In the genomic region with DNA sequence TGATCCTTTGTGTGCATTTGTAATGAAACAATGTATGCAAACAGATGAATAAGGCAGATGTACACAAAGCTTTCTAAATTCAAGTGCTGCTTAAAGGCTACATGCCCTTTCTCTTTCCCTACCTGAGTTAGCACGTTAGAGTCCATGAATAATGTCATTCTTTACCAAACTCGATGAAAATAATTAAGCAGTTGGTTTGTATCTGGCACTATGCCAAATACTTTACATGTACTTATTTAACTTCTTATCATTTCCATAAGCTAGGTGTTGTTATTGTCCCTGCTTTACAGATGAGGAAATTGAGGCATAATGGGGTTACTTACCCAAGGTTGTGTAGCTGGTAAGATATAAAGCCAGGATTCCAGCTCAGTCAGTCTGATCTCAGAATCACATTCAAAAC, we compare ENCODE assay signal across 22 cellular contexts. TPM values are rescaled to one million over a fixed set of nuclear protein-coding genes. Genes with fewer than 3 reads are reported as not detected.
DNase-seq lines count a peak whose midpoint lies in the region; ATAC-seq, FAIRE-seq and TF ChIP-seq lines count a peak whose summit lies in the region.
"Had no signal": no experiment of that assay in that cellular context is flagged by ENCODE, and none has a peak within 500 bp of the region (broad histone marks: within the 10 kb centered on the region; RNA-seq: fewer than 3 reads in every experiment).

No MANE protein-coding gene starts in this region.

- H3K36me3 Mint-ChIP-seq in activated CD4-positive, alpha-beta T cell treated with anti-CD3 and anti-CD28 coated beads, Interleukin-2, amount 10 ng/mL, durations not matched to agents 7 days and 5 days (ENCODE audit: low read depth) = peaks cover 62% of the 10 kb centered on the region
- peaks cover 35 to 55% of the 10 kb centered on the region in 2 donors for H3K36me3 Mint-ChIP-seq in activated naive CD4-positive, alpha-beta T cell treated with anti-CD3 and anti-CD28 coated beads, Interleukin-2, amount 50 U/mL, for 72 hours
- peaks cover 5 to 57% (median 27%) of the 10 kb centered on the region in 5 donors for H3K36me3 Mint-ChIP-seq in naive thymus-derived CD4-positive, alpha-beta T cell
- H3K36me3 Mint-ChIP-seq in MCF 10A (ENCODE audit: insufficient read depth, unreplicated experiment) = no peaks in the 10 kb centered on the region

- TF ChIP-seq CTCF in MCF 10A (IDR thresholded peaks at IDR 0.05; ENCODE audit: unreplicated experiment) = no peak

- peaks cover 28 to 43% of the 10 kb centered on the region in 2 donors for H3K4me1 ChIP-seq in naive thymus-derived CD4-positive, alpha-beta T cell (ENCODE audit: control insufficient read depth in 2 of 2, insufficient read depth in 2 of 2, low read length in 2 of 2)
- H3K4me1 ChIP-seq: ascending aorta, neural progenitor cell had no signal

- peaks cover 10% of the 10 kb centered on the region for H3K9me3 Mint-ChIP-seq in activated CD4-positive, alpha-beta T cell treated with anti-CD3 and anti-CD28 coated beads, Interleukin-2, amount 10 ng/mL, durations not matched to agents 7 days and 5 days
- peaks cover 0 to 7% of the 10 kb centered on the region in 2 donors for H3K9me3 Mint-ChIP-seq in activated naive CD4-positive, alpha-beta T cell treated with anti-CD3 and anti-CD28 coated beads, Interleukin-2, amount 50 U/mL, for 72 hours
- H3K9me3 Mint-ChIP-seq in naive thymus-derived CD4-positive, alpha-beta T cell = peaks cover 0 to 17% (median 2%) of the 10 kb centered on the region in 11 donors
- H3K9me3 Mint-ChIP-seq in MCF 10A (ENCODE audit: unreplicated experiment) = no peaks in the 10 kb centered on the region
- H3K9me3 Mint-ChIP-seq: neural progenitor cell had no signal

- no peaks in the 10 kb centered on the region for H3K27me3 Mint-ChIP-seq in activated CD4-positive, alpha-beta T cell treated with anti-CD3 and anti-CD28 coated beads, Interleukin-2, amount 10 ng/mL, durations not matched to agents 7 days and 5 days
- H3K27me3 Mint-ChIP-seq in naive thymus-derived CD4-positive, alpha-beta T cell = no peaks in the 10 kb centered on the region
- no peaks in the 10 kb centered on the region for H3K27me3 Mint-ChIP-seq in MCF 10A (ENCODE audit: insufficient read depth, unreplicated experiment)

- H3K9me3 ChIP-seq in naive thymus-derived CD4-positive, alpha-beta T cell (ENCODE audit: control insufficient read depth in 2 of 3, low read length in 3 of 3) = no peaks in the 10 kb centered on the region
- H3K9me3 ChIP-seq: ascending aorta; BLaER1 treated with 17β-estradiol and CSF1 and Interleukin-3, amounts not matched to agents 10 nM and 100 nM; HAP-1; suprapubic skin had no signal

- peaks cover 0 to 8% (median 0%) of the 10 kb centered on the region in 3 experiments for H3K36me3 ChIP-seq in naive thymus-derived CD4-positive, alpha-beta T cell (ENCODE audit: control insufficient read depth in 2 of 3, insufficient read depth in 3 of 3, low read length in 3 of 3)
- H3K36me3 ChIP-seq: ascending aorta, HAP-1, neural progenitor cell, suprapubic skin had no signal

- DNase-seq in activated CD4-positive, alpha-beta T cell treated with anti-CD3 and anti-CD28 coated beads, Interleukin-2, amount 10 ng/mL, durations not matched to agents 7 days and 5 days = no peak
- no peak for DNase-seq in activated CD4-positive, alpha-beta T cell treated with anti-CD3 and anti-CD28 coated beads, Interleukin-2, amount 50 U/mL, for 4 hours
- no peak for DNase-seq in GM19239 (ENCODE audit: insufficient read length, low spot score)
- no peak for DNase-seq in activated naive CD4-positive, alpha-beta T cell treated with anti-CD3 and anti-CD28 coated beads, Interleukin-2, amount 50 U/mL, for 72 hours (ENCODE audit: low spot score in 2 of 2)
- peak in 1 of 9 donors; percentile 11 for DNase-seq in naive thymus-derived CD4-positive, alpha-beta T cell
- DNase-seq in substantia nigra (lab: John Stamatoyannopoulos, UW) = no peak
- no peak for DNase-seq in MCF 10A (ENCODE audit: unreplicated experiment)
- DNase-seq: activated CD4-positive, alpha-beta T cell treated with anti-CD3 and anti-CD28 coated beads for 48 hours; DMS79; effector CD8-positive, alpha-beta T cell; left colon; NCI-H1694; NCI-H446; NK-92 treated with Interleukin-12 subunit alpha and Interleukin-12 subunit beta, amount 100 ng/mL, for 24 hours had no signal

- H3K4me1 Mint-ChIP-seq in activated CD4-positive, alpha-beta T cell treated with anti-CD3 and anti-CD28 coated beads, Interleukin-2, amount 10 ng/mL, durations not matched to agents 7 days and 5 days = peaks cover 58% of the 10 kb centered on the region
- peaks cover 21 to 75% (median 59%) of the 10 kb centered on the region in 7 donors for H3K4me1 Mint-ChIP-seq in naive thymus-derived CD4-positive, alpha-beta T cell
- no peaks in the 10 kb centered on the region for H3K4me1 Mint-ChIP-seq in MCF 10A (ENCODE audit: insufficient read depth, unreplicated experiment)
- H3K4me1 Mint-ChIP-seq: neural progenitor cell had no signal

- CTCF ChIA-PET in activated CD4-positive, alpha-beta T cell treated with anti-CD3 and anti-CD28 coated beads, Interleukin-2, amount 10 ng/mL, durations not matched to agents 7 days and 5 days (lab: Charles Lee) = interaction anchor here (0.9 to 3.2 kb wide), 9 partner anchors 8 to 275 kb away, joined by 3 to 12 read pairs (median 5); no protein-coding TSS in a partner anchor
- CTCF ChIA-PET in naive thymus-derived CD4-positive, alpha-beta T cell (lab: Charles Lee) = interaction anchor here (1.2 to 2.5 kb wide), 7 partner anchors 9 to 33 kb away, joined by 3 to 17 read pairs (median 5); no protein-coding TSS in a partner anchor
- CTCF ChIA-PET in MCF 10A (lab: Yijun Ruan, JAX) = interaction anchor here (0.6 to 2.0 kb wide), 5 partner anchors 7 to 1709 kb away, joined by 3 to 5 read pairs (median 4); no protein-coding TSS in a partner anchor

- no TSS peak for BruUV-seq in MCF 10A (replicated peaks; lab: Mats Ljungman, UMichigan)

- intact Hi-C loops in naive thymus-derived CD4-positive, alpha-beta T cell (cut with micrococcal nuclease) = loop anchor here (2.0 to 10.0 kb wide), 8 partner anchors 598 to 1964 kb away; partner anchors contain the start of genes RAP2B (in 2 of the 2), SELENOT (in 2 of the 2), EIF2A (in 1 of the 2) and MBNL1 (in 1 of the 2)
- intact Hi-C loops in MCF 10A (cut with micrococcal nuclease) = no loop called here

- H3K4me3 ChIP-seq in naive thymus-derived CD4-positive, alpha-beta T cell (ENCODE audit: low read length) = peak overlapping the region; percentile 79
- H3K4me3 ChIP-seq: ascending aorta; BLaER1 treated with 17β-estradiol and CSF1 and Interleukin-3, amounts not matched to agents 10 nM and 100 nM; HAP-1; neural progenitor cell; suprapubic skin had no signal

- H3K27ac ChIP-seq in naive thymus-derived CD4-positive, alpha-beta T cell (ENCODE audit: low read depth, low read length) = peak overlapping the region; percentile 75
- no peak overlapping the region for H3K27ac ChIP-seq in substantia nigra (ENCODE audit: low read depth, low read length, poor library complexity, severe bottlenecking)
- H3K27ac ChIP-seq: ascending aorta, neural progenitor cell, suprapubic skin had no signal

- peak; percentile 39 for FAIRE-seq in GM19239 (lab: Jason Lieb, UNC)

- no peak for ATAC-seq in activated naive CD4-positive, alpha-beta T cell treated with anti-CD3 and anti-CD28 coated beads, Interleukin-2, amount 50 U/mL, for 72 hours
- no peak for ATAC-seq in naive thymus-derived CD4-positive, alpha-beta T cell
- no peak for ATAC-seq in GM19324 (IDR thresholded peaks at IDR 0.05; ENCODE audit: low FRiP score, unreplicated experiment)
- ATAC-seq: left colon had no signal

- H3K4me3 Mint-ChIP-seq in activated CD4-positive, alpha-beta T cell treated with anti-CD3 and anti-CD28 coated beads, Interleukin-2, amount 10 ng/mL, durations not matched to agents 7 days and 5 days = peak overlapping the region; percentile 88
- H3K4me3 Mint-ChIP-seq in naive thymus-derived CD4-positive, alpha-beta T cell = peak overlapping the region in 9 of 10 donors; percentile 71 to 88 (median 81)
- H3K4me3 Mint-ChIP-seq in MCF 10A (ENCODE audit: unreplicated experiment) = no peak overlapping the region
- H3K4me3 Mint-ChIP-seq: neural progenitor cell had no signal

- POLR2A ChIA-PET in activated CD4-positive, alpha-beta T cell treated with anti-CD3 and anti-CD28 coated beads, Interleukin-2, amount 10 ng/mL, durations not matched to agents 7 days and 5 days (lab: Charles Lee) = interaction anchor here (1.1 kb wide), 1 partner anchor 29 kb away, joined by 4 read pairs; no protein-coding TSS in a partner anchor
- POLR2A ChIA-PET in naive thymus-derived CD4-positive, alpha-beta T cell (lab: Charles Lee) = interaction anchor here (0.6 to 8.7 kb wide), 12 partner anchors 9 to 1110 kb away, joined by 3 to 88 read pairs (median 6); partner anchors contain the start of gene P2RY14
- POLR2A ChIA-PET in MCF 10A (lab: Yijun Ruan, JAX) = no interaction called here

- H3K27ac Mint-ChIP-seq in activated CD4-positive, alpha-beta T cell treated with anti-CD3 and anti-CD28 coated beads, Interleukin-2, amount 10 ng/mL, durations not matched to agents 7 days and 5 days = peak overlapping the region; percentile 94
- H3K27ac Mint-ChIP-seq in activated naive CD4-positive, alpha-beta T cell treated with anti-CD3 and anti-CD28 coated beads, Interleukin-2, amount 50 U/mL, for 72 hours = peak overlapping the region; percentile 93 to 99
- peak overlapping the region; percentile 62 to 98 (median 93) for H3K27ac Mint-ChIP-seq in naive thymus-derived CD4-positive, alpha-beta T cell
- no peak overlapping the region for H3K27ac Mint-ChIP-seq in MCF 10A (ENCODE audit: low read depth, unreplicated experiment)
- H3K27ac Mint-ChIP-seq: neural progenitor cell had no signal

- H3K27me3 ChIP-seq in naive thymus-derived CD4-positive, alpha-beta T cell (ENCODE audit: control insufficient read depth in 2 of 2, insufficient read depth in 2 of 2, low read length in 2 of 2) = no peaks in the 10 kb centered on the region
- H3K27me3 ChIP-seq: ascending aorta; BLaER1 treated with 17β-estradiol and CSF1 and Interleukin-3, amounts not matched to agents 10 nM and 100 nM; neural progenitor cell; suprapubic skin had no signal

RNA-seq across cellular contexts. Expression of gene GPR171, which starts 2.4 kb away (rescaled TPM):
- total RNA-seq in activated CD4-positive, alpha-beta T cell treated with anti-CD3 and anti-CD28 coated beads, Interleukin-2, amount 10 ng/mL, durations not matched to agents 7 days and 5 days = 100 to 1,000 TPM; 144 to 181 TPM
- total RNA-seq in activated naive CD4-positive, alpha-beta T cell treated with anti-CD3 and anti-CD28 coated beads, Interleukin-2, amount 50 U/mL, for 72 hours = 100 to 1,000 TPM in 1 of 2 donors, 10 to 100 TPM in 1; 31.2 to 113 TPM
- 100 to 1,000 TPM in 1 of 5 experiments, 10 to 100 TPM in 4; 16.0 to 251 (median 63.4) TPM for total RNA-seq in naive thymus-derived CD4-positive, alpha-beta T cell
- 100 to 1,000 TPM in 1 of 2 donors, 10 to 100 TPM in 1; 65.5 to 162 TPM for polyA plus RNA-seq in naive thymus-derived CD4-positive, alpha-beta T cell
- not detected in 2 replicates for total RNA-seq in MCF 10A (2022)
- total RNA-seq: cerebellum, pulmonary artery endothelial cell had no signal

Comparison
In these comparisons a context has a peak if more than half of its experiments do, and no peak if none do; other contexts are left out.
1. RNA of gene GPR171, which starts 2.4 kb away (total RNA-seq): 144 to 181 TPM in activated CD4-positive, alpha-beta T cell treated with anti-CD3 and anti-CD28 coated beads, Interleukin-2, amount 10 ng/mL, durations not matched to agents 7 days and 5 days, 31.2 to 113 TPM in activated naive CD4-positive, alpha-beta T cell treated with anti-CD3 and anti-CD28 coated beads, Interleukin-2, amount 50 U/mL, for 72 hours and 16.0 to 251 TPM in naive thymus-derived CD4-positive, alpha-beta T cell; not detected in MCF 10A; every median in the first group is over 10 times any median in the second.